22 cellular contexts compared by ENCODE assay signal in genomic region chr10:1731592-1731991, GRCh38.
"Had no signal": no experiment of that assay in that cellular context is flagged by ENCODE, and none has a peak within 500 bp of the region (broad histone marks: within the 10 kb centered on the region; RNA-seq: fewer than 3 reads in every experiment).

No MANE protein-coding gene starts in this region.

- ATAC-seq: activated CD4-positive, CD25-positive, alpha-beta regulatory T cell treated with anti-CD3 and anti-CD28 coated beads, Interleukin-2, amount 50 U/mL, for 24 hours; activated CD8-positive, alpha-beta T cell treated with anti-CD3 and anti-CD28 coated beads, Interleukin-2, amount 10 ng/mL, durations not matched to agents 7 days and 5 days; activated T-cell treated with anti-CD3 and anti-CD28 coated beads, Interleukin-2, amount 50 U/mL, for 4 hours; mucosa of descending colon had no signal

- H2AFZ ChIP-seq: hepatocyte had no signal

- H3K9me3 ChIP-seq: mucosa of descending colon, right atrium auricular region, tibial artery had no signal

- H3K36me3 Mint-ChIP-seq: brain had no signal

- H3K36me3 ChIP-seq: right atrium auricular region, tibial artery had no signal

- H3K4me3 Mint-ChIP-seq: activated CD4-positive, alpha-beta T cell treated with anti-CD3 and anti-CD28 coated beads, Interleukin-2, amount 10 ng/mL, durations not matched to agents 7 days and 5 days; activated CD8-positive, alpha-beta T cell treated with anti-CD3 and anti-CD28 coated beads, Interleukin-2, amount 10 ng/mL, durations not matched to agents 7 days and 5 days; activated naive CD4-positive, alpha-beta T cell treated with anti-CD3 and anti-CD28 coated beads for 36 hours; activated T-cell treated with anti-CD3 and anti-CD28 coated beads, Interleukin-2, amount 50 U/mL, for 4 hours; naive B cell; neural crest cell had no signal

- H3K4me3 ChIP-seq: hepatocyte, mucosa of descending colon, right atrium auricular region, tibial artery had no signal

- H3K4me2 ChIP-seq: hepatocyte had no signal

- H3K9me3 Mint-ChIP-seq: activated CD4-positive, alpha-beta T cell treated with anti-CD3 and anti-CD28 coated beads, Interleukin-2, amount 10 ng/mL, durations not matched to agents 7 days and 5 days; activated naive CD4-positive, alpha-beta T cell treated with anti-CD3 and anti-CD28 coated beads for 36 hours; activated T-cell treated with anti-CD3 and anti-CD28 coated beads, Interleukin-2, amount 50 U/mL, for 4 hours; brain; naive B cell; neural crest cell had no signal

- H3K27ac Mint-ChIP-seq: activated CD4-positive, alpha-beta T cell treated with anti-CD3 and anti-CD28 coated beads, Interleukin-2, amount 10 ng/mL, durations not matched to agents 7 days and 5 days; activated CD8-positive, alpha-beta T cell treated with anti-CD3 and anti-CD28 coated beads, Interleukin-2, amount 10 ng/mL, durations not matched to agents 7 days and 5 days; activated naive CD4-positive, alpha-beta T cell treated with anti-CD3 and anti-CD28 coated beads for 36 hours; progenitor cell of endocrine pancreas had no signal

- DNase-seq: activated CD4-positive, alpha-beta T cell treated with anti-CD3 and anti-CD28 coated beads, Interleukin-2, amount 10 ng/mL, durations not matched to agents 7 days and 5 days; activated CD8-positive, alpha-beta memory T cell treated with anti-CD3 and anti-CD28 coated beads, Interleukin-2, amount 50 U/mL, for 4 hours; activated CD8-positive, alpha-beta T cell treated with anti-CD3 and anti-CD28 coated beads, Interleukin-2, amount 10 ng/mL, durations not matched to agents 7 days and 5 days; activated naive CD4-positive, alpha-beta T cell treated with anti-CD3 and anti-CD28 coated beads for 36 hours; activated T-cell treated with anti-CD3 and anti-CD28 coated beads, Interleukin-2, amount 50 U/mL, for 4 hours; anterior cingulate cortex; caudate nucleus; dorsolateral prefrontal cortex; foreskin fibroblast; mesenchymal stem cell; mucosa of descending colon; naive B cell; stimulated activated CD4-positive, alpha-beta T cell treated with anti-CD3 and anti-CD28 coated beads, Interleukin-12 subunit alpha, Interleukin-12 subunit beta, amount 100 ng/mL, for 4 hours; stimulated activated CD4-positive, alpha-beta T cell treated with anti-CD3 and anti-CD28 coated beads, Interleukin-1b, Interleukin-23, amount 100 ng/mL, for 48 hours; stimulated activated naive CD4-positive, alpha-beta T cell treated with Interleukin-2 at 50 U/mL for 16 hours; tibial artery had no signal

- H3K27ac ChIP-seq: dorsolateral prefrontal cortex, hepatocyte, right atrium auricular region, tibial artery had no signal

- H3K79me2 ChIP-seq: hepatocyte had no signal
